In genomic region chr13:74770361-74770760, GRCh38 we compare ENCODE assay signal across 19 cellular contexts.
DNase-seq lines count a peak whose midpoint lies in the region; ATAC-seq, FAIRE-seq and TF ChIP-seq lines count a peak whose summit lies in the region.
"Had no signal": no experiment of that assay in that cellular context is flagged by ENCODE, and none has a peak within 500 bp of the region (broad histone marks: within the 10 kb centered on the region; RNA-seq: fewer than 3 reads in every experiment).

No MANE protein-coding gene starts in this region.

- H3K4me3 Mint-ChIP-seq in astrocyte (ENCODE audit: unreplicated experiment), result no peak overlapping the region
- H3K4me3 Mint-ChIP-seq: nephron, type B pancreatic cell had no signal

- peak overlapping the region; percentile 42 for H3K4me2 ChIP-seq in astrocyte (ENCODE audit: low read length)

- intact Hi-C loops in Right ventricle myocardium inferior (cut with DNase I) (no loop called here), left ventricle myocardium inferior (cut with micrococcal nuclease) (no loop called here), adrenal gland (cut with DNase I) (no loop called here)

- TF ChIP-seq CTCF in left ventricle myocardium inferior (IDR thresholded peaks at IDR 0.05; ENCODE audit: borderline replicate concordance), result no peak
- TF ChIP-seq CTCF in astrocyte (IDR thresholded peaks at IDR 0.05; ENCODE audit: insufficient read depth, low read depth, low read length), result no peak
- TF ChIP-seq CTCF in adrenal gland (IDR thresholded peaks at IDR 0.05), result no peak

- no peaks in the 10 kb centered on the region for H3K4me1 ChIP-seq in left ventricle myocardium inferior
- H3K4me1 ChIP-seq in astrocyte (ENCODE audit: insufficient read depth, low read length), result peaks cover 30% of the 10 kb centered on the region
- peaks cover 0 to 9% of the 10 kb centered on the region in 2 donors for H3K4me1 ChIP-seq in adrenal gland (replicated peaks in 1 of 2)

- H3K27me3 ChIP-seq in left ventricle myocardium inferior (ENCODE audit: low read depth), result no peaks in the 10 kb centered on the region
- H3K27me3 ChIP-seq in astrocyte (ENCODE audit: insufficient read depth, low read length), result no peaks in the 10 kb centered on the region
- no peaks in the 10 kb centered on the region for H3K27me3 ChIP-seq in adrenal gland
- H3K27me3 ChIP-seq: SJCRH30 had no signal

- H3K9ac ChIP-seq in astrocyte (ENCODE audit: low read length), result peak overlapping the region; percentile 63

- no peak overlapping the region for H3K4me3 ChIP-seq in left ventricle myocardium inferior
- no peak overlapping the region for H3K4me3 ChIP-seq in astrocyte (ENCODE audit: insufficient read depth, low read depth, low read length)
- no peak overlapping the region for H3K4me3 ChIP-seq in adrenal gland
- H3K4me3 ChIP-seq: HAP-1, SJCRH30 had no signal

- no peak for DNase-seq in Right ventricle myocardium inferior (ENCODE audit: missing footprints)
- DNase-seq in left ventricle myocardium inferior, result no peak
- DNase-seq in astrocyte (ENCODE audit: low read depth), result peak; percentile 93
- DNase-seq in foreskin melanocyte, result peak; percentile 10
- DNase-seq in urothelium cell line (ENCODE audit: low spot score), result peak; percentile 16
- DNase-seq in adrenal gland, result no peak
- DNase-seq in DMS53 treated with DMSO at 0.1 percent for 48 hours (lab: John Stamatoyannopoulos, UW; ENCODE audit: unreplicated experiment), result no peak
- DNase-seq: 8988T; activated naive CD4-positive, alpha-beta T cell treated with anti-CD3 and anti-CD28 coated beads, Interleukin-2, amount 50 U/mL, for 16 hours; cortex of kidney; glutamatergic neuron; NCI-H1105 treated with DMSO at 0.1 percent for 48 hours; NCI-H69; SJCRH30; stimulated activated CD4-positive, alpha-beta T cell treated with anti-CD3 and anti-CD28 coated beads, Interleukin-12 subunit alpha, Interleukin-12 subunit beta, amount 100 ng/mL, for 4 hours had no signal

- no peak overlapping the region for H2AFZ ChIP-seq in astrocyte (ENCODE audit: low read depth, low read length)

- H3K36me3 ChIP-seq in left ventricle myocardium inferior, result no peaks in the 10 kb centered on the region
- H3K36me3 ChIP-seq in astrocyte (ENCODE audit: insufficient read depth, low read length), result no peaks in the 10 kb centered on the region
- H3K36me3 ChIP-seq in adrenal gland (replicated peaks in 1 of 2), result no peaks in the 10 kb centered on the region
- H3K36me3 ChIP-seq: HAP-1, SJCRH30 had no signal

- no peak for TF ChIP-seq POLR2A in adrenal gland (IDR thresholded peaks at IDR 0.05)

- H3K9me3 Mint-ChIP-seq in astrocyte (ENCODE audit: unreplicated experiment), result no peaks in the 10 kb centered on the region
- H3K9me3 Mint-ChIP-seq: nephron, type B pancreatic cell had no signal

- H4K20me1 ChIP-seq in astrocyte (ENCODE audit: insufficient read depth, low read length), result no peaks in the 10 kb centered on the region

- H3K79me2 ChIP-seq in astrocyte (ENCODE audit: insufficient read depth, low read length), result no peaks in the 10 kb centered on the region

- H3K27ac ChIP-seq in left ventricle myocardium inferior (replicated peaks) (no peak overlapping the region), astrocyte (ENCODE audit: low read depth, low read length) (peak overlapping the region; percentile 85), adrenal gland (no peak overlapping the region)
- H3K27ac ChIP-seq: SJCRH30 had no signal

- peaks cover 21% of the 10 kb centered on the region for H3K4me1 Mint-ChIP-seq in astrocyte (ENCODE audit: low read depth, unreplicated experiment)

- H3K27ac Mint-ChIP-seq in astrocyte (ENCODE audit: unreplicated experiment), result peak overlapping the region; percentile 8
- H3K27ac Mint-ChIP-seq: nephron, type B pancreatic cell had no signal

- FAIRE-seq in astrocyte (lab: Jason Lieb, UNC), result peak; percentile 99
- FAIRE-seq in urothelium cell line (lab: Jason Lieb, UNC), result no peak

- no peaks in the 10 kb centered on the region for H3K36me3 Mint-ChIP-seq in astrocyte (ENCODE audit: low read depth, unreplicated experiment)
- H3K36me3 Mint-ChIP-seq: type B pancreatic cell had no signal

- ATAC-seq in Right ventricle myocardium inferior (peak; percentile 31), HG03039 (IDR thresholded peaks at IDR 0.05; ENCODE audit: unreplicated experiment) (no peak)

- H3K9me3 ChIP-seq in left ventricle myocardium inferior (replicated peaks) (no peaks in the 10 kb centered on the region), astrocyte (ENCODE audit: insufficient read depth, low read depth, low read length) (no peaks in the 10 kb centered on the region), adrenal gland (replicated peaks in 1 of 3) (no peaks in the 10 kb centered on the region)
- H3K9me3 ChIP-seq: HAP-1, SJCRH30 had no signal

- no peaks in the 10 kb centered on the region for H3K27me3 Mint-ChIP-seq in astrocyte (ENCODE audit: low read depth, unreplicated experiment)
- H3K27me3 Mint-ChIP-seq: type B pancreatic cell had no signal

Comparison
In these comparisons a context has a peak if more than half of its experiments do, and no peak if none do; other contexts are left out.
1. DNase-seq: peak in astrocyte (single experiment), foreskin melanocyte (single experiment) and urothelium cell line (single experiment); none in Right ventricle myocardium inferior (single experiment), left ventricle myocardium inferior (single experiment), adrenal gland (0 of 7) and DMS53 treated with DMSO at 0.1 percent for 48 hours (single experiment).